Comparison of ENCODE assay signal across 12 cellular contexts in the genomic region with DNA sequence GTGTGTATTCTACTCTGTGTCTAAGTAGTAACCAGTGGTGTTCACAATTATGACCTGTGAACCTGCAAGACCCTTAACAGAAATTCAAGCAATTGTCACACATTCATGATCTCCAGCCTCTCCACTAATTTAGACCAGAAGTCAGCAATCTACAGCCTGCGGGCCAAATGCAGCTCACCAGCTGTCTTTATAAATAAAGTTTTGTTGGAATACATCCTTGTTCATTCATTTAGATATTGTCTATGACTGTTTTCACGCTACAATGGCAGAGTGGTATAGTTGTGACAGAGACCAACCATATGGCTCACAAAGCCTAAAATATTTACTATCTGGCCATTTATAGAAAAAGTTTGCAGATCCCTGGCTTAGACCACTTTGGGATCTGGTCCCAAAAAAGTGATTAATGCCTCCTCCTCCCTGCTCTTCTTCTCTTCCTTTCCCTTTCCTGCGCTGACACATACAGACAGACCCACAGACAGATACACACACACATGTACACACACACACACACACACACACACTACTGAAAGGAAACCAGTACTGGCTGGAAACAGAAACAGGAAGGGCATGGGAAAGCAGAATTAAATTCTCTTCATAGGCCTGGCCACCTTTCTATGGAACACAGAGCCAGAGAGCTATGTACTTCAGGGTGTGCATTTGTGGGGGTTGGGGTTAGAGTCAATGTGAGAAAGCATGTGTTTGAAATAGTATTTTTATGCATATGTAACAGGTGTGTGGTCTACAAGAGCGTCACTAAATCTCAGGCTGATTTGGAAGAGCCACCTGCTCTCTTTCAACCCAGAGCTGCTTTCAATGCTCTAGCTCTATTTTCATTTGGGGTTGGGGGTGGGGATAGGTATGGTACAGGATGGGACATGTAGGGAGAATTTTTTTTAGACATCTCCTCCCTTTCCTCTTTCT. TPM values are rescaled to one million over a fixed set of nuclear protein-coding genes. Genes with fewer than 3 reads are reported as not detected.
DNase-seq lines count a peak whose midpoint lies in the region; ATAC-seq, FAIRE-seq and TF ChIP-seq lines count a peak whose summit lies in the region.
"Had no signal": no experiment of that assay in that cellular context is flagged by ENCODE, and none has a peak within 500 bp of the region (broad histone marks: within the 10 kb centered on the region; RNA-seq: fewer than 3 reads in every experiment).

No MANE protein-coding gene starts in this region.

- 77% methylated on average over 3 of the region's 4 CpGs for WGBS in K562 (ENCODE audit: insufficient coverage, low coverage, missing lambda C conversion rate)

- H3K9me1 ChIP-seq in K562 (ENCODE audit: control insufficient read depth, insufficient read depth, low read length): no peaks in the 10 kb centered on the region

- H3K4me3 ChIP-seq in K562: no peak overlapping the region
- H3K4me3 ChIP-seq: hepatocyte, MG63 had no signal

- H3K36me3 ChIP-seq in K562 (ENCODE audit: control insufficient read depth, insufficient read depth, low read length): no peaks in the 10 kb centered on the region
- H3K36me3 ChIP-seq: MG63 had no signal

- in situ Hi-C loops in K562 (cut with MboI): no loop called here

- H3K4me2 ChIP-seq in K562 (ENCODE audit: insufficient read depth, low read length): no peak overlapping the region; the same call in 1 of the 2 replicates
- H3K4me2 ChIP-seq: hepatocyte, SK-N-SH had no signal

- POLR2A ChIA-PET in K562 (lab: Yijun Ruan, JAX): interaction anchor here (0.6 to 1.2 kb wide), 4 partner anchors 8 to 27 kb away, joined by 3 to 4 read pairs (median 3); no protein-coding TSS in a partner anchor

- H3K27ac ChIP-seq in K562 (ENCODE audit: extremely low read depth, low read depth, low read length): peak overlapping the region; percentile 5; the same call in 2 of the 3 replicates
- H3K27ac ChIP-seq: hepatocyte had no signal

- no peak for TF ChIP-seq POLR2A in K562 (conservative IDR thresholded peaks at IDR 0.05)

- no peak overlapping the region for H3K9ac ChIP-seq in K562 (ENCODE audit: insufficient read depth in 1 of 2, low read depth in 2 of 2, low read length in 2 of 2)
- H3K9ac ChIP-seq: SK-N-SH had no signal

- no peaks in the 10 kb centered on the region for H3K27me3 ChIP-seq in K562 (ENCODE audit: control insufficient read depth in 2 of 2, insufficient read depth in 2 of 2, low read length in 2 of 2)
- H3K27me3 ChIP-seq: hepatocyte, MG63 had no signal

- no peaks in the 10 kb centered on the region for H3K79me2 ChIP-seq in K562 (ENCODE audit: control insufficient read depth, insufficient read depth, low read length)
- H3K79me2 ChIP-seq: hepatocyte had no signal

- FAIRE-seq in K562 (lab: Jason Lieb, UNC): no peak

- no peaks in the 10 kb centered on the region for H3K9me3 ChIP-seq in K562 (replicated peaks; ENCODE audit: control insufficient read depth, insufficient read depth, low read depth, low read length)
- H3K9me3 ChIP-seq: MG63, SK-N-SH had no signal

- CTCF ChIA-PET in K562 (lab: Yijun Ruan, JAX; ENCODE audit: low intra/inter-chr PET ratio): no interaction called here

- peaks cover 0 to 43% of the 10 kb centered on the region in 2 experiments; a peak in 4 of 5 replicates for H3K4me1 ChIP-seq in K562 (replicated peaks in 1 of 2; ENCODE audit: control insufficient read depth in 2 of 2, insufficient read depth in 2 of 2, low read length in 2 of 2)

- no TSS peak for BruUV-seq in K562 (replicated peaks; lab: Mats Ljungman, UMichigan)

- TF ChIP-seq RAD21 in K562 (CRISPR knock-in tag; conservative IDR thresholded peaks at IDR 0.05 in 1 of 2, IDR thresholded peaks at IDR 0.05 in 1 of 2): no peak

- TF ChIP-seq CTCF in K562 (IDR thresholded peaks at IDR 0.05 in 2 of 3, conservative IDR thresholded peaks at IDR 0.05 in 1 of 3; ENCODE audit: insufficient read depth in 2 of 3, low read depth in 1 of 3, low read length in 3 of 3): no peak

- intact Hi-C loops in K562 (cut with micrococcal nuclease): no loop called here

- H2AFZ ChIP-seq in K562 (ENCODE audit: low read depth, low read length): peak overlapping the region; percentile 87
- H2AFZ ChIP-seq: hepatocyte had no signal

- TF ChIP-seq EP300 in K562 (IDR thresholded peaks at IDR 0.05; ENCODE audit: low read length): no peak

- ATAC-seq in GM18502 (IDR thresholded peaks at IDR 0.05; ENCODE audit: poor library complexity, unreplicated experiment) (peak; percentile 86), GM21390 (IDR thresholded peaks at IDR 0.05; ENCODE audit: unreplicated experiment) (peak; percentile 90), HG03196 (IDR thresholded peaks at IDR 0.05; ENCODE audit: unreplicated experiment) (peak; percentile 69), K562 (peak; percentile 53), SK-N-SH treated with all-trans-retinoic acid at 6 μM for 48 hours (no peak)

- no peak for DNase-seq in K562 (ENCODE audit: extremely low read depth in 1 of 4, low spot score in 3 of 4)
- DNase-seq in NCI-H2029 treated with DMSO at 0.1 percent for 48 hours (lab: John Stamatoyannopoulos, UW): no peak
- no peak for DNase-seq in stimulated activated CD8-positive, alpha-beta memory T cell treated with anti-CD3 and anti-CD28 coated beads, Interleukin-4, amount 100 ng/mL, for 48 hours
- no peak for DNase-seq in NCI-H146 treated with DMSO at 0.1 percent for 48 hours (lab: John Stamatoyannopoulos, UW; ENCODE audit: unreplicated experiment)
- DNase-seq: CD4-positive, alpha-beta memory T cell; MG63; SK-N-SH had no signal

- no peaks in the 10 kb centered on the region for H4K20me1 ChIP-seq in K562 (replicated peaks; ENCODE audit: control insufficient read depth, insufficient read depth, low read length)

TF ChIP-seq in K562, 482 proteins besides CTCF, POLR2A, EP300 and RAD21 (continues in another document):
- TF ChIP-seq SPI1 (IDR thresholded peaks at IDR 0.05; ENCODE audit: borderline replicate concordance, low read depth, low read length) (peak; percentile 24; the same call in 1 of the 2 replicates), ZFX (CRISPR knock-in tag; IDR thresholded peaks at IDR 0.05) (peak; percentile 44), FOS (IDR thresholded peaks at IDR 0.05; ENCODE audit: extremely low read depth, insufficient read length) (no peak)
- TF ChIP-seq, protein P1, sequence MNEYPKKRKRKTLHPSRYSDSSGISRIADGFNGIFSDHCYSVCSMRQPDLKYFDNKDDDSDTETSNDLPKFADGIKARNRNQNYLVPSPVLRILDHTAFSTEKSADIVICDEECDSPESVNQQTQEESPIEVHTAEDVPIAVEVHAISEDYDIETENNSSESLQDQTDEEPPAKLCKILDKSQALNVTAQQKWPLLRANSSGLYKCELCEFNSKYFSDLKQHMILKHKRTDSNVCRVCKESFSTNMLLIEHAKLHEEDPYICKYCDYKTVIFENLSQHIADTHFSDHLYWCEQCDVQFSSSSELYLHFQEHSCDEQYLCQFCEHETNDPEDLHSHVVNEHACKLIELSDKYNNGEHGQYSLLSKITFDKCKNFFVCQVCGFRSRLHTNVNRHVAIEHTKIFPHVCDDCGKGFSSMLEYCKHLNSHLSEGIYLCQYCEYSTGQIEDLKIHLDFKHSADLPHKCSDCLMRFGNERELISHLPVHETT (CRISPR knock-in tag; conservative IDR thresholded peaks at IDR 0.05 in 1 of 2, IDR thresholded peaks at IDR 0.05 in 1 of 2): 0 out of 4 replicates have a peak, but pooled peaks of 1 of the 2 experiments have one; percentile 24

TF ChIP-seq in SK-N-SH treated with all-trans-retinoic acid at 6 μM for 48 hours, 23 proteins besides CTCF, POLR2A, EP300 and RAD21 (continues in another document):
- TF ChIP-seq RARB (CRISPR knock-in tag; IDR thresholded peaks at IDR 0.05) (no peak), SNAI2 (CRISPR knock-in tag; IDR thresholded peaks at IDR 0.05) (no peak)
- TF ChIP-seq, protein P2, sequence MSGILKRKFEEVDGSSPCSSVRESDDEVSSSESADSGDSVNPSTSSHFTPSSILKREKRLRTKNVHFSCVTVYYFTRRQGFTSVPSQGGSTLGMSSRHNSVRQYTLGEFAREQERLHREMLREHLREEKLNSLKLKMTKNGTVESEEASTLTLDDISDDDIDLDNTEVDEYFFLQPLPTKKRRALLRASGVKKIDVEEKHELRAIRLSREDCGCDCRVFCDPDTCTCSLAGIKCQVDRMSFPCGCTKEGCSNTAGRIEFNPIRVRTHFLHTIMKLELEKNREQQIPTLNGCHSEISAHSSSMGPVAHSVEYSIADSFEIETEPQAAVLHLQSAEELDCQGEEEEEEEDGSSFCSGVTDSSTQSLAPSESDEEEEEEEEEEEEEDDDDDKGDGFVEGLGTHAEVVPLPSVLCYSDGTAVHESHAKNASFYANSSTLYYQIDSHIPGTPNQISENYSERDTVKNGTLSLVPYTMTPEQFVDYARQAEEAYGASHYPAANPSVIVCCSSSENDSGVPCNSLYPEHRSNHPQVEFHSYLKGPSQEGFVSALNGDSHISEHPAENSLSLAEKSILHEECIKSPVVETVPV (CRISPR knock-in tag; IDR thresholded peaks at IDR 0.05): no peak

RNA-seq across cellular contexts. Expression of gene TMEM164, which starts 49.7 kb away (rescaled TPM):
- total RNA-seq in K562 (2011; cell fraction: chromatin; rRNA removed; ENCODE audit: low replicate concordance): 48.8 and 62.1 TPM in 2 replicates
- total RNA-seq in K562 (2011; cell fraction: nucleolus; rRNA removed): 47.6 and 54.0 TPM in 2 replicates
- 66.5 and 89.7 TPM in 2 replicates for total RNA-seq in K562 (2011; cell fraction: nucleoplasm; rRNA removed)
- 18.3 and 44.2 TPM in 2 replicates for total RNA-seq in K562 (2014; rRNA removed)
- total RNA-seq in K562 (2014; rRNA removed; fragmentation: Illumina TruSeq; extraction: Trizol): 24.7 and 25.4 TPM in 2 replicates
- 25.9 and 28.7 TPM in 2 replicates for total RNA-seq in K562 (2015; rRNA removed; fragmentation: Illumina TruSeq; extraction: Trizol)
- 57.3 and 58.7 TPM in 2 replicates for total RNA-seq in K562 (2021)
- 23.1 and 28.0 TPM in 2 replicates for polyA plus RNA-seq in K562 (2011; rRNA removed)
- polyA plus RNA-seq in K562 (2011; cell fraction: cytosol; rRNA removed): 20.8 and 24.2 TPM in 2 replicates
- 37.8 and 51.1 TPM in 2 replicates for polyA plus RNA-seq in K562 (2011; cell fraction: nucleus; rRNA removed)
- 31.6 and 34.8 TPM in 2 replicates for polyA plus RNA-seq in K562 (2012)
- 47.4 and 47.7 TPM in 2 replicates for polyA plus RNA-seq in K562 (2014; fragmentation: Illumina TruSeq; extraction: Trizol)
- polyA plus RNA-seq in K562 (2014; fragmentation: Nextera tagmentation; extraction: Ambion mirVana): 1 to 10 TPM; 2.4 to 3.0 TPM
- polyA plus RNA-seq in K562 (2014; rRNA removed): 22.6 and 23.8 TPM in 2 replicates
- 30.1 and 30.7 TPM in 2 replicates for polyA minus RNA-seq in K562 (2011; rRNA and poly(A)+ RNA removed)
- 30.5 and 31.7 TPM in 2 replicates for polyA minus RNA-seq in K562 (2011; cell fraction: cytosol; rRNA and poly(A)+ RNA removed)
- polyA minus RNA-seq in K562 (2011; cell fraction: nucleus; rRNA and poly(A)+ RNA removed): 22.8 and 30.3 TPM in 2 replicates
